Comparison of ENCODE assay signal across 16 cellular contexts in the genomic region with DNA sequence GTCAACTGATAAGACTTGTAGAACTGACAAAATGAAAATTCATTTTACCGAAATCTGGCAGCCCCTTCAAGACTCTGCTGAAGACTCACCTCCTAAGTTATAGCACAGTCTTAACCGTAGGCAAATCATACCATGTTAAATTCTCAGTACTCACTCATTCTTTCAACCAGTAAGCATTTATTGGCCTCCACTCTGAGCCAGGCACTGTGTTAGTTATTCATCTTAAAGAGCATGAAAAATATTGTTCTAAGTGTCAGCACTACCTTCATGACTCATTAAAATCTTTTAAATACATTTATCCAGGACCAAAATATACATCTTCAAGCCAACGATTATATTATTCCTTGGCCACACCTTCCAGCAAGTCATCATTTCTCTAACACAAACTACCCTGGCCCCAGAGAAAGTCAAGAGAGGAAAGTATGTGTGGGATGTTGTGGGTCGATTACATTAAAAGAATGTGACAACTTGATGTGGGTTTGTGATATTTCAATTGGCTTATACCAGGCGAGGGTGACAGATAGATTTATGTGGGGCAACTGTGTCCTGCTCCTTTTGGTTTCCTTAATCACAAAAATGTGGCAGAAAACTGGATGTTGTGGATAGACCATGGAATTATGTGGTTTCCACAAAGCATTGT.
"Had no signal": no experiment of that assay in that cellular context is flagged by ENCODE, and none has a peak within 500 bp of the region (broad histone marks: within the 10 kb centered on the region; RNA-seq: fewer than 3 reads in every experiment).

No MANE protein-coding gene starts in this region.

- H3K9me3 Mint-ChIP-seq: activated naive CD4-positive, alpha-beta T cell treated with anti-CD3 and anti-CD28 coated beads, Interleukin-2, amount 50 U/mL, for 24 hours; activated T-cell treated with anti-CD3 and anti-CD28 coated beads, Interleukin-2, amount 50 U/mL, for 4 hours; stimulated activated naive B cell treated with anti-CD40 and anti-IgM and Interleukin-4, amounts not matched to agents 10 μg/mL and 1 μg/mL and 100 μg/mL, for 72 hours; T-cell had no signal

- H3K4me1 Mint-ChIP-seq: activated naive CD4-positive, alpha-beta T cell treated with anti-CD3 and anti-CD28 coated beads, Interleukin-2, amount 50 U/mL, for 24 hours; immature natural killer cell; stimulated activated naive B cell treated with anti-CD40 and anti-IgM and Interleukin-4, amounts not matched to agents 10 μg/mL and 1 μg/mL and 100 μg/mL, for 72 hours; T-cell had no signal

- H3K4me3 ChIP-seq: gastrocnemius medialis, heart left ventricle, sigmoid colon, tibial nerve had no signal

- H3K9me3 ChIP-seq: gastrocnemius medialis, heart left ventricle, sigmoid colon, tibial nerve had no signal

- DNase-seq: activated effector memory CD4-positive, alpha-beta T cell treated with anti-CD3 and anti-CD28 coated beads, Interleukin-2, amount 50 U/mL, for 16 hours; activated T-cell treated with anti-CD3 and anti-CD28 coated beads, Interleukin-2, amount 50 U/mL, for 4 hours; amniotic stem cell; effector CD8-positive, alpha-beta T cell; gastrocnemius medialis; heart left ventricle; immature natural killer cell; mesendoderm; sigmoid colon; stimulated activated CD4-positive, alpha-beta T cell treated with anti-CD3 and anti-CD28 coated beads, Interleukin-4, amount 100 ng/mL, for 1 hour; stimulated activated naive B cell treated with anti-CD40 and anti-IgM and Interleukin-4, amounts not matched to agents 10 μg/mL and 1 μg/mL and 100 μg/mL, for 72 hours; substantia nigra; T-cell; T-helper 9 cell had no signal

- H3K36me3 Mint-ChIP-seq: activated naive CD4-positive, alpha-beta T cell treated with anti-CD3 and anti-CD28 coated beads, Interleukin-2, amount 50 U/mL, for 24 hours; immature natural killer cell; stimulated activated naive B cell treated with anti-CD40 and anti-IgM and Interleukin-4, amounts not matched to agents 10 μg/mL and 1 μg/mL and 100 μg/mL, for 72 hours; T-cell had no signal

- H3K27ac ChIP-seq: heart left ventricle, sigmoid colon, tibial nerve had no signal

- H3K27ac Mint-ChIP-seq: activated naive CD4-positive, alpha-beta T cell treated with anti-CD3 and anti-CD28 coated beads, Interleukin-2, amount 50 U/mL, for 24 hours; immature natural killer cell; stimulated activated naive B cell treated with anti-CD40 and anti-IgM and Interleukin-4, amounts not matched to agents 10 μg/mL and 1 μg/mL and 100 μg/mL, for 72 hours; T-cell had no signal

- ATAC-seq: activated T-cell treated with anti-CD3 and anti-CD28 coated beads, Interleukin-2, amount 50 U/mL, for 4 hours; gastrocnemius medialis; heart left ventricle; stimulated activated naive B cell treated with anti-CD40 and anti-IgM and Interleukin-4, amounts not matched to agents 10 μg/mL and 1 μg/mL and 100 μg/mL, for 72 hours; T-cell had no signal

- H3K27me3 ChIP-seq: gastrocnemius medialis, sigmoid colon, tibial nerve had no signal

- H3K4me3 Mint-ChIP-seq: activated naive CD4-positive, alpha-beta T cell treated with anti-CD3 and anti-CD28 coated beads, Interleukin-2, amount 50 U/mL, for 24 hours; activated T-cell treated with anti-CD3 and anti-CD28 coated beads, Interleukin-2, amount 50 U/mL, for 4 hours; immature natural killer cell; stimulated activated naive B cell treated with anti-CD40 and anti-IgM and Interleukin-4, amounts not matched to agents 10 μg/mL and 1 μg/mL and 100 μg/mL, for 72 hours; T-cell had no signal

- H3K36me3 ChIP-seq: gastrocnemius medialis, heart left ventricle, sigmoid colon, tibial nerve had no signal
